9 cellular contexts compared by ENCODE assay signal in genomic region chr17:3529817-3530741, GRCh38. TPM values are rescaled to one million over a fixed set of nuclear protein-coding genes. Genes with fewer than 3 reads are reported as not detected.
DNase-seq lines count a peak whose midpoint lies in the region; ATAC-seq, FAIRE-seq and TF ChIP-seq lines count a peak whose summit lies in the region.
"Had no signal": no experiment of that assay in that cellular context is flagged by ENCODE, and none has a peak within 500 bp of the region (broad histone marks: within the 10 kb centered on the region; RNA-seq: fewer than 3 reads in every experiment).

No MANE protein-coding gene starts in this region.

- peak; percentile 42 for FAIRE-seq in TTC549 (lab: Jason Lieb, UNC)

- DNase-seq in head of caudate nucleus (peak in 41 of 42 donors; percentile 31 to 88 (median 67)), middle frontal gyrus (ENCODE audit: extremely low spot score, low spot score) (peak; percentile 48), ureter (ENCODE audit: low spot score) (peak; percentile 81), HEK293T (ENCODE audit: extremely low spot score) (no peak)
- DNase-seq: activated CD4-positive, alpha-beta T cell treated with anti-CD3 and anti-CD28 coated beads, Interleukin-2, amount 50 U/mL, for 4 hours had no signal

- CTCF ChIA-PET in HEK293T (lab: Yijun Ruan, JAX): no interaction called here

- POLR2A ChIA-PET in HEK293T (lab: Yijun Ruan, JAX): no interaction called here

- intact Hi-C loops in head of caudate nucleus (cut with DNase I): loop anchor here (10.0 kb wide), 2 partner anchors 55 to 135 kb away; partner anchors contain the start of genes ASPA, EMC6, SPATA22 and TAX1BP3

- ATAC-seq in GM21737 (IDR thresholded peaks at IDR 0.05; ENCODE audit: unreplicated experiment): no peak
- ATAC-seq in GM21423 (IDR thresholded peaks at IDR 0.05; ENCODE audit: unreplicated experiment): no peak

TF ChIP-seq in HEK293T, 16 proteins besides CTCF, POLR2A, EP300 and RAD21:
- TF ChIP-seq SUZ12 (IDR thresholded peaks at IDR 0.05) (no peak), HDGF (IDR thresholded peaks at IDR 0.05; ENCODE audit: borderline replicate concordance) (no peak), ARNT (IDR thresholded peaks at IDR 0.05) (no peak), LEF1 (IDR thresholded peaks at IDR 0.05; ENCODE audit: borderline replicate concordance) (no peak), BHLHE40 (IDR thresholded peaks at IDR 0.05; ENCODE audit: borderline replicate concordance) (no peak), FOXM1 (IDR thresholded peaks at IDR 0.05; ENCODE audit: borderline replicate concordance) (no peak), L3MBTL2 (conservative IDR thresholded peaks at IDR 0.05) (no peak), CTBP1 (IDR thresholded peaks at IDR 0.05; ENCODE audit: borderline replicate concordance) (no peak), TARDBP (IDR thresholded peaks at IDR 0.05) (no peak), SP1 (IDR thresholded peaks at IDR 0.05) (no peak), FOXK2 (IDR thresholded peaks at IDR 0.05) (no peak), NFRKB (IDR thresholded peaks at IDR 0.05) (no peak)

RNA-seq across cellular contexts. Expression of gene TRPV3, which starts 27.5 kb away (rescaled TPM):
- total RNA-seq in ureter: 4.3 TPM

RNA-seq across cellular contexts. Expression of gene ASPA, which starts 54.3 kb away (rescaled TPM):
- total RNA-seq in ureter: 15.3 TPM
- total RNA-seq: lung microvascular endothelial cell had no signal

RNA-seq across cellular contexts. Expression of gene SPATA22, which starts 58.5 kb away (rescaled TPM):
- total RNA-seq in ureter: not detected
